18 cellular contexts compared by ENCODE assay signal in the genomic region with DNA sequence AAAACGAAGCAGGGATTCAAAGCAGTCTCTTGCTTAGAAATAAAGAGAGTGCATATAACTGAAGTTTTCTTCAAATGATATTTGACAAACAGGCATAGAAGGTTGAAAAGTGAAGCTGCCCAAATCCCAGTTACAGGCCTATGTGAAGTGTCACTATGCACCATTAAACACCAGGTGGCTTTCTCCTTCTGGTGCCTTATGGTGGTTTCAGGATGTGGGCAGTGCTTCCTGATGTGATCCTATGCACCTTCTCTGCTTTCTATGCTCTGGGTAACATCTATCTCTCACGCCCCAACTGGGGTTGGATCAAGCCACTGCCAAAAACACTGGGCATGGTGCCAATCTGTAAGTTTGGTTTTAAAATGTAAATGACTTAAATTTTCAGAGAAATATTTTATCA.
DNase-seq lines count a peak whose midpoint lies in the region; ATAC-seq, FAIRE-seq and TF ChIP-seq lines count a peak whose summit lies in the region.
"Had no signal": no experiment of that assay in that cellular context is flagged by ENCODE, and none has a peak within 500 bp of the region (broad histone marks: within the 10 kb centered on the region; RNA-seq: fewer than 3 reads in every experiment).

No MANE protein-coding gene starts in this region.

- no peak for FAIRE-seq in HepG2 (lab: Jason Lieb, UNC)
- FAIRE-seq: GM12892, pancreas, RCC 7860 had no signal

- no peak for TF ChIP-seq RAD21 in HepG2 (CRISPR knock-in tag; IDR thresholded peaks at IDR 0.05)

- intact Hi-C loops in HepG2 (cut with micrococcal nuclease; ENCODE audit: unreplicated experiment): no loop called here

- CTCF ChIA-PET in HepG2 (lab: Yijun Ruan, JAX; ENCODE audit: low intra/inter-chr PET ratio, low total read pairs): no interaction called here

- H2AFZ ChIP-seq in HepG2 (ENCODE audit: low read length): no peak overlapping the region

- no TSS peak for BruUV-seq in HepG2 (replicated peaks; lab: Mats Ljungman, UMichigan)

- no peaks in the 10 kb centered on the region for H3K79me2 ChIP-seq in HepG2 (ENCODE audit: insufficient read depth, low read length)

- H3K27me3 ChIP-seq in suprapubic skin (no peaks in the 10 kb centered on the region), HepG2 (ENCODE audit: control insufficient read depth in 1 of 2, insufficient read depth in 2 of 2, low read length in 2 of 2) (no peaks in the 10 kb centered on the region)
- H3K27me3 ChIP-seq: pancreas had no signal

- in situ Hi-C loops in HepG2 (cut with HindIII; ENCODE audit: extremely low pct_ligation_motif_present, low pct_unique_long_range_greater_than_20kb): no loop called here

- TF ChIP-seq CTCF in chondrocyte (IDR thresholded peaks at IDR 0.05) (peak; percentile 12), suprapubic skin (IDR thresholded peaks at IDR 0.05) (no peak), HepG2 (CRISPR knock-in tag; IDR thresholded peaks at IDR 0.05) (no peak)

- TF ChIP-seq POLR2A in suprapubic skin (IDR thresholded peaks at IDR 0.05) (no peak), HepG2 (IDR thresholded peaks at IDR 0.05; ENCODE audit: insufficient read depth in 1 of 2, low read depth in 2 of 2, low read length in 2 of 2) (no peak)

- ATAC-seq in GM18502 (IDR thresholded peaks at IDR 0.05; ENCODE audit: poor library complexity, unreplicated experiment) (peak; percentile 75), HepG2 (no peak), HG03095 (IDR thresholded peaks at IDR 0.05; ENCODE audit: unreplicated experiment) (no peak)
- ATAC-seq: activated CD4-positive, CD25-positive, alpha-beta regulatory T cell treated with anti-CD3 and anti-CD28 coated beads, Interleukin-2, amount 50 U/mL, for 24 hours; pancreas; stimulated activated naive B cell treated with anti-CD40 and anti-IgM and Interleukin-4, amounts not matched to agents 10 μg/mL and 1 μg/mL and 100 μg/mL, for 72 hours had no signal

- H3K4me3 ChIP-seq in suprapubic skin (no peak overlapping the region), HepG2 (replicated peaks in 1 of 3; ENCODE audit: insufficient read depth in 1 of 3, low read depth in 2 of 3, low read length in 3 of 3) (no peak overlapping the region)
- H3K4me3 ChIP-seq: pancreas had no signal

- H3K27me3 Mint-ChIP-seq in chondrocyte (ENCODE audit: low read depth): peaks cover 2% of the 10 kb centered on the region
- H3K27me3 Mint-ChIP-seq: stimulated activated naive B cell treated with anti-CD40 and anti-IgM and Interleukin-4, amounts not matched to agents 10 μg/mL and 1 μg/mL and 100 μg/mL, for 72 hours had no signal

- no peak for TF ChIP-seq EP300 in suprapubic skin (IDR thresholded peaks at IDR 0.05)
- no peak for TF ChIP-seq EP300 in HepG2 (IDR thresholded peaks at IDR 0.05; ENCODE audit: low read depth in 2 of 2, low read length in 2 of 2)
- TF ChIP-seq EP300 in HepG2 (CRISPR knock-in tag; IDR thresholded peaks at IDR 0.05; ENCODE audit: borderline replicate concordance): no peak

- H3K36me3 Mint-ChIP-seq in chondrocyte (ENCODE audit: low read depth): no peaks in the 10 kb centered on the region
- H3K36me3 Mint-ChIP-seq: stimulated activated naive B cell treated with anti-CD40 and anti-IgM and Interleukin-4, amounts not matched to agents 10 μg/mL and 1 μg/mL and 100 μg/mL, for 72 hours had no signal

- no peak overlapping the region for H3K4me3 Mint-ChIP-seq in chondrocyte (ENCODE audit: unreplicated experiment)
- H3K4me3 Mint-ChIP-seq: activated naive CD4-positive, alpha-beta T cell treated with anti-CD3 and anti-CD28 coated beads for 36 hours; stimulated activated naive B cell treated with anti-CD40 and anti-IgM and Interleukin-4, amounts not matched to agents 10 μg/mL and 1 μg/mL and 100 μg/mL, for 72 hours had no signal

- no peak overlapping the region for H3K9ac ChIP-seq in HepG2 (ENCODE audit: insufficient read depth, low read depth, low read length)

- DNase-seq in COLO668 (lab: John Stamatoyannopoulos, UW; ENCODE audit: unreplicated experiment) (peak; percentile 5), NCI-H1105 (lab: John Stamatoyannopoulos, UW) (peak; percentile 45), chondrocyte (ENCODE audit: low spot score) (no peak), suprapubic skin (ENCODE audit: low spot score in 2 of 2) (no peak), HepG2 (ENCODE audit: low spot score) (no peak)
- DNase-seq in activated CD8-positive, alpha-beta memory T cell treated with anti-CD3 and anti-CD28 coated beads for 24 hours: no peak
- DNase-seq: activated naive CD4-positive, alpha-beta T cell treated with anti-CD3 and anti-CD28 coated beads for 36 hours; AML-193; dermis blood vessel endothelial cell; NCI-H2171 treated with DMSO at 0.1 percent for 48 hours; pancreas; stimulated activated naive B cell treated with anti-CD40 and anti-IgM and Interleukin-4, amounts not matched to agents 10 μg/mL and 1 μg/mL and 100 μg/mL, for 72 hours; trophoblast cell had no signal

- H3K9me3 Mint-ChIP-seq in chondrocyte (ENCODE audit: low read depth): no peaks in the 10 kb centered on the region
- H3K9me3 Mint-ChIP-seq: stimulated activated naive B cell treated with anti-CD40 and anti-IgM and Interleukin-4, amounts not matched to agents 10 μg/mL and 1 μg/mL and 100 μg/mL, for 72 hours had no signal

- H3K4me1 Mint-ChIP-seq in chondrocyte (ENCODE audit: low read depth): no peaks in the 10 kb centered on the region
- H3K4me1 Mint-ChIP-seq: stimulated activated naive B cell treated with anti-CD40 and anti-IgM and Interleukin-4, amounts not matched to agents 10 μg/mL and 1 μg/mL and 100 μg/mL, for 72 hours had no signal

- H4K20me1 ChIP-seq in HepG2 (ENCODE audit: insufficient read depth, low read length): no peaks in the 10 kb centered on the region

- no peak overlapping the region for H3K27ac ChIP-seq in suprapubic skin
- H3K27ac ChIP-seq in HepG2 (ENCODE audit: extremely low read length, insufficient read depth, low read length): no peak overlapping the region
- H3K27ac ChIP-seq: pancreas had no signal

- H3K4me2 ChIP-seq in HepG2 (ENCODE audit: low read depth, low read length): no peak overlapping the region

- POLR2A ChIA-PET in HepG2 (lab: Yijun Ruan, JAX): no interaction called here

- WGBS in suprapubic skin: 56% methylated on average over 2 of the region's 2 CpGs
- 0% methylated on average over 2 of the region's 2 CpGs for WGBS in HepG2 (ENCODE audit: low lambda C conversion rate)

- no peak overlapping the region for H3K27ac Mint-ChIP-seq in chondrocyte (ENCODE audit: unreplicated experiment)
- H3K27ac Mint-ChIP-seq: activated naive CD4-positive, alpha-beta T cell treated with anti-CD3 and anti-CD28 coated beads for 36 hours; stimulated activated naive B cell treated with anti-CD40 and anti-IgM and Interleukin-4, amounts not matched to agents 10 μg/mL and 1 μg/mL and 100 μg/mL, for 72 hours had no signal

- H3K4me1 ChIP-seq in suprapubic skin (no peaks in the 10 kb centered on the region), HepG2 (ENCODE audit: insufficient read depth, low read length) (no peaks in the 10 kb centered on the region)
- H3K4me1 ChIP-seq: pancreas had no signal

- H3K9me3 ChIP-seq in suprapubic skin (no peaks in the 10 kb centered on the region), HepG2 (ENCODE audit: low read length) (no peaks in the 10 kb centered on the region)
- H3K9me3 ChIP-seq: pancreas had no signal

- H3K36me3 ChIP-seq in suprapubic skin: no peaks in the 10 kb centered on the region
- H3K36me3 ChIP-seq in HepG2 (replicated peaks in 1 of 2; ENCODE audit: control insufficient read depth in 1 of 2, insufficient read depth in 2 of 2, low read length in 2 of 2): no peaks in the 10 kb centered on the region
- H3K36me3 ChIP-seq: pancreas had no signal

TF ChIP-seq in HepG2, 621 proteins besides CTCF, POLR2A, EP300 and RAD21:
- TF ChIP-seq ZNF333 (CRISPR knock-in tag; IDR thresholded peaks at IDR 0.05; ENCODE audit: borderline replicate concordance): no peak

Comparison
In these comparisons a context has a peak if more than half of its experiments do, and no peak if none do; other contexts are left out.
1. DNase-seq: peak in COLO668 (single experiment) and NCI-H1105 (single experiment); none in chondrocyte (single experiment), suprapubic skin (0 of 2), HepG2 (single experiment) and activated CD8-positive, alpha-beta memory T cell treated with anti-CD3 and anti-CD28 coated beads for 24 hours (single experiment).